Comparison of ENCODE assay signal across 26 cellular contexts in genomic region chr2:32564417-32565035, GRCh38.
DNase-seq lines count a peak whose midpoint lies in the region; TF ChIP-seq lines count a peak whose summit lies in the region.
"Had no signal": no experiment of that assay in that cellular context is flagged by ENCODE, and none has a peak within 500 bp of the region (broad histone marks: within the 10 kb centered on the region; RNA-seq: fewer than 3 reads in every experiment).

No MANE protein-coding gene starts in this region.

- H3K4me1 Mint-ChIP-seq in activated naive CD8-positive, alpha-beta T cell (ENCODE audit: low read depth): peaks cover 14% of the 10 kb centered on the region
- peaks cover 4% of the 10 kb centered on the region for H3K4me1 Mint-ChIP-seq in activated naive CD8-positive, alpha-beta T cell treated with anti-CD3 and anti-CD28 coated beads for 36 hours
- H3K4me1 Mint-ChIP-seq: naive B cell had no signal

- H3K27me3 Mint-ChIP-seq in activated naive CD8-positive, alpha-beta T cell: no peaks in the 10 kb centered on the region
- H3K27me3 Mint-ChIP-seq in activated naive CD8-positive, alpha-beta T cell treated with anti-CD3 and anti-CD28 coated beads for 36 hours: no peaks in the 10 kb centered on the region
- H3K27me3 Mint-ChIP-seq: central memory CD8-positive, alpha-beta T cell; dendritic cell treated with granulocyte-macrophage colony-stimulating factor and Interleukin-4, amounts not matched to agents 40 ng/mL and 50 ng/mL, for 4 days; naive B cell; progenitor cell of endocrine pancreas had no signal

- H3K9ac ChIP-seq in NT2/D1 (ENCODE audit: insufficient read length, low read depth): no peak overlapping the region
- H3K9ac ChIP-seq: BLaER1 had no signal

- H3K27ac Mint-ChIP-seq in activated naive CD8-positive, alpha-beta T cell: peak overlapping the region; percentile 35
- H3K27ac Mint-ChIP-seq in activated naive CD8-positive, alpha-beta T cell treated with anti-CD3 and anti-CD28 coated beads for 36 hours: no peak overlapping the region
- H3K27ac Mint-ChIP-seq: dendritic cell treated with granulocyte-macrophage colony-stimulating factor and Interleukin-4, amounts not matched to agents 40 ng/mL and 50 ng/mL, for 4 days; progenitor cell of endocrine pancreas; T-helper 1 cell treated with Interleukin-12 subunit alpha and Interleukin-12 subunit beta and Interleukin-4 antibody, amounts not matched to agents 30 μg/mL and 1 μg/mL, for 36 hours had no signal

- H3K4me3 ChIP-seq in NT2/D1 (ENCODE audit: insufficient read length, low read depth): no peak overlapping the region
- H3K4me3 ChIP-seq in choroid plexus epithelial cell (ENCODE audit: low read depth, low read length): no peak overlapping the region
- H3K4me3 ChIP-seq in neutrophil (ENCODE audit: low read depth in 1 of 2, low read length in 1 of 2): no peak overlapping the region
- H3K4me3 ChIP-seq: BLaER1, GM12878, MG63 had no signal

- peaks cover 11% of the 10 kb centered on the region for H3K9me3 Mint-ChIP-seq in activated naive CD8-positive, alpha-beta T cell (ENCODE audit: low read depth)
- peaks cover 14% of the 10 kb centered on the region for H3K9me3 Mint-ChIP-seq in activated naive CD8-positive, alpha-beta T cell treated with anti-CD3 and anti-CD28 coated beads for 36 hours
- H3K9me3 Mint-ChIP-seq: central memory CD8-positive, alpha-beta T cell; dendritic cell treated with granulocyte-macrophage colony-stimulating factor and Interleukin-4, amounts not matched to agents 40 ng/mL and 50 ng/mL, for 4 days had no signal

- H3K27ac ChIP-seq in neutrophil: peak overlapping the region; percentile 21
- H3K27ac ChIP-seq: BLaER1 had no signal

- no peak for DNase-seq in activated naive CD8-positive, alpha-beta T cell treated with anti-CD3 and anti-CD28 coated beads for 36 hours
- DNase-seq in NT2/D1 (ENCODE audit: low read depth, low spot score): peak; percentile 36
- peak; percentile 26 for DNase-seq in choroid plexus epithelial cell (ENCODE audit: low read depth)
- no peak for DNase-seq in GDM1 (lab: John Stamatoyannopoulos, UW)
- no peak for DNase-seq in GM03348 (ENCODE audit: low spot score)
- DNase-seq: activated CD4-positive, alpha-beta T cell treated with anti-CD3 and anti-CD28 coated beads for 1 hour; activated effector memory CD4-positive, alpha-beta T cell treated with Interleukin-2 at 50 U/mL for 16 hours; EL; KBM-7; MG63; midbrain; naive B cell; NCI-H2029; NCI-H524 treated with DMSO at 0.1 percent for 48 hours; NK-92 treated with Interleukin-12 subunit alpha and Interleukin-12 subunit beta, amount 100 ng/mL, for 24 hours; nucleus accumbens; stimulated activated CD4-positive, alpha-beta T cell treated with anti-CD3 and anti-CD28 coated beads, Interleukin-2, amount 100 ng/mL, for 48 hours; trophoblast cell had no signal

- no peak overlapping the region for H3K4me3 Mint-ChIP-seq in activated naive CD8-positive, alpha-beta T cell
- no peak overlapping the region for H3K4me3 Mint-ChIP-seq in activated naive CD8-positive, alpha-beta T cell treated with anti-CD3 and anti-CD28 coated beads for 36 hours
- H3K4me3 Mint-ChIP-seq: central memory CD8-positive, alpha-beta T cell; dendritic cell treated with granulocyte-macrophage colony-stimulating factor and Interleukin-4, amounts not matched to agents 40 ng/mL and 50 ng/mL, for 4 days; naive B cell; T-helper 1 cell treated with Interleukin-12 subunit alpha and Interleukin-12 subunit beta and Interleukin-4 antibody, amounts not matched to agents 30 μg/mL and 1 μg/mL, for 36 hours had no signal

- H3K9me3 ChIP-seq in NT2/D1 (ENCODE audit: insufficient read depth, low read length): peaks cover 12% of the 10 kb centered on the region
- peaks cover 3% of the 10 kb centered on the region for H3K9me3 ChIP-seq in neutrophil

- no peaks in the 10 kb centered on the region for H3K27me3 ChIP-seq in NT2/D1 (ENCODE audit: insufficient read depth, insufficient read length)
- no peaks in the 10 kb centered on the region for H3K27me3 ChIP-seq in neutrophil
- H3K27me3 ChIP-seq: BLaER1, MG63 had no signal

- no peaks in the 10 kb centered on the region for H3K4me1 ChIP-seq in NT2/D1 (ENCODE audit: insufficient read depth, insufficient read length)
- peaks cover 22 to 23% of the 10 kb centered on the region in 2 experiments for H3K4me1 ChIP-seq in neutrophil (ENCODE audit: control insufficient read depth in 1 of 2, insufficient read depth in 1 of 2, low read depth in 1 of 2, low read length in 1 of 2)
- H3K4me1 ChIP-seq: BLaER1 had no signal

- H3K36me3 ChIP-seq in NT2/D1 (ENCODE audit: insufficient read depth, insufficient read length, low read length) (peaks cover 8% of the 10 kb centered on the region), neutrophil (no peaks in the 10 kb centered on the region)

- peaks cover 35% of the 10 kb centered on the region for H3K36me3 Mint-ChIP-seq in activated naive CD8-positive, alpha-beta T cell
- peaks cover 55% of the 10 kb centered on the region for H3K36me3 Mint-ChIP-seq in activated naive CD8-positive, alpha-beta T cell treated with anti-CD3 and anti-CD28 coated beads for 36 hours

- TF ChIP-seq CTCF in choroid plexus epithelial cell (conservative IDR thresholded peaks at IDR 0.05; ENCODE audit: low read depth, low read length) (no peak), neutrophil (IDR thresholded peaks at IDR 0.05) (no peak)

Comparison
In these comparisons a context has a peak if more than half of its experiments do, and no peak if none do; other contexts are left out.
1. DNase-seq: peak in NT2/D1 (single experiment) and choroid plexus epithelial cell (single experiment); none in activated naive CD8-positive, alpha-beta T cell treated with anti-CD3 and anti-CD28 coated beads for 36 hours (single experiment), GDM1 (single experiment) and GM03348 (single experiment).